ENCODE assay signal across 15 cellular contexts in genomic region chr17:69314246-69315030, GRCh38. TPM values are rescaled to one million over a fixed set of nuclear protein-coding genes. Genes with fewer than 3 reads are reported as not detected.
DNase-seq lines count a peak whose midpoint lies in the region; ATAC-seq and TF ChIP-seq lines count a peak whose summit lies in the region.
"Had no signal": no experiment of that assay in that cellular context is flagged by ENCODE, and none has a peak within 500 bp of the region (broad histone marks: within the 10 kb centered on the region; RNA-seq: fewer than 3 reads in every experiment).

No MANE protein-coding gene starts in this region.

- ATAC-seq in HG03439 (IDR thresholded peaks at IDR 0.05; ENCODE audit: unreplicated experiment): no peak
- ATAC-seq: gastroesophageal sphincter, GM12878, left colon had no signal

- no peak for TF ChIP-seq CTCF in 22Rv1 (IDR thresholded peaks at IDR 0.05)
- no peak for TF ChIP-seq CTCF in endothelial cell (IDR thresholded peaks at IDR 0.05; ENCODE audit: unreplicated experiment)

- H3K4me3 Mint-ChIP-seq in endothelial cell (ENCODE audit: unreplicated experiment): no peak overlapping the region
- H3K4me3 Mint-ChIP-seq in T-helper 2 cell treated with Interferon-gamma antibody and Interleukin-4, amounts not matched to agents 5 μg/mL and 100 μg/mL, for 36 hours: no peak overlapping the region
- no peak overlapping the region for H3K4me3 Mint-ChIP-seq in activated CD4-positive, alpha-beta T cell treated with anti-CD3 and anti-CD28 coated beads, Interleukin-2, amount 10 ng/mL, durations not matched to agents 24 days and 14 days

- no peaks in the 10 kb centered on the region for H3K9me3 Mint-ChIP-seq in endothelial cell (ENCODE audit: unreplicated experiment)
- H3K9me3 Mint-ChIP-seq in T-helper 2 cell treated with Interferon-gamma antibody and Interleukin-4, amounts not matched to agents 5 μg/mL and 100 μg/mL, for 36 hours: no peaks in the 10 kb centered on the region
- no peaks in the 10 kb centered on the region for H3K9me3 Mint-ChIP-seq in activated CD4-positive, alpha-beta T cell treated with anti-CD3 and anti-CD28 coated beads, Interleukin-2, amount 10 ng/mL, durations not matched to agents 24 days and 14 days

- H3K36me3 Mint-ChIP-seq in endothelial cell (ENCODE audit: low read depth, unreplicated experiment): no peaks in the 10 kb centered on the region
- no peaks in the 10 kb centered on the region for H3K36me3 Mint-ChIP-seq in T-helper 2 cell treated with Interferon-gamma antibody and Interleukin-4, amounts not matched to agents 5 μg/mL and 100 μg/mL, for 36 hours (ENCODE audit: low read depth)
- H3K36me3 Mint-ChIP-seq in activated CD4-positive, alpha-beta T cell treated with anti-CD3 and anti-CD28 coated beads, Interleukin-2, amount 10 ng/mL, durations not matched to agents 24 days and 14 days (ENCODE audit: low read depth): peaks cover 4% of the 10 kb centered on the region

- peaks cover 10% of the 10 kb centered on the region for H3K4me1 Mint-ChIP-seq in endothelial cell (ENCODE audit: unreplicated experiment)
- H3K4me1 Mint-ChIP-seq in T-helper 2 cell treated with Interferon-gamma antibody and Interleukin-4, amounts not matched to agents 5 μg/mL and 100 μg/mL, for 36 hours (ENCODE audit: low read depth): no peaks in the 10 kb centered on the region
- H3K4me1 Mint-ChIP-seq in activated CD4-positive, alpha-beta T cell treated with anti-CD3 and anti-CD28 coated beads, Interleukin-2, amount 10 ng/mL, durations not matched to agents 24 days and 14 days: peaks cover 2% of the 10 kb centered on the region

- H3K27ac ChIP-seq in 22Rv1: peak overlapping the region; percentile 79
- H3K27ac ChIP-seq: gastroesophageal sphincter, neutrophil, upper lobe of left lung had no signal

- H3K27ac Mint-ChIP-seq in endothelial cell (ENCODE audit: unreplicated experiment): peak overlapping the region; percentile 92
- no peak overlapping the region for H3K27ac Mint-ChIP-seq in T-helper 2 cell treated with Interferon-gamma antibody and Interleukin-4, amounts not matched to agents 5 μg/mL and 100 μg/mL, for 36 hours
- H3K27ac Mint-ChIP-seq in activated CD4-positive, alpha-beta T cell treated with anti-CD3 and anti-CD28 coated beads, Interleukin-2, amount 10 ng/mL, durations not matched to agents 24 days and 14 days: no peak overlapping the region

- H3K27me3 Mint-ChIP-seq in endothelial cell (ENCODE audit: unreplicated experiment): no peaks in the 10 kb centered on the region
- H3K27me3 Mint-ChIP-seq in T-helper 2 cell treated with Interferon-gamma antibody and Interleukin-4, amounts not matched to agents 5 μg/mL and 100 μg/mL, for 36 hours (ENCODE audit: low read depth): no peaks in the 10 kb centered on the region
- no peaks in the 10 kb centered on the region for H3K27me3 Mint-ChIP-seq in activated CD4-positive, alpha-beta T cell treated with anti-CD3 and anti-CD28 coated beads, Interleukin-2, amount 10 ng/mL, durations not matched to agents 24 days and 14 days

- peak; percentile 7 for DNase-seq in NCI-H146 treated with DMSO at 0.1 percent for 48 hours (lab: John Stamatoyannopoulos, UW; ENCODE audit: unreplicated experiment)
- peak; percentile 95 for DNase-seq in NCI-H82 treated with DMSO at 0.1 percent for 48 hours (lab: John Stamatoyannopoulos, UW; ENCODE audit: unreplicated experiment)
- DNase-seq in endothelial cell (ENCODE audit: low spot score): no peak
- no peak for DNase-seq in T-helper 2 cell treated with Interferon-gamma antibody and Interleukin-4, amounts not matched to agents 5 μg/mL and 100 μg/mL, for 36 hours (ENCODE audit: low spot score)
- no peak for DNase-seq in HPDE6-E6E7 (ENCODE audit: extremely low spot score)
- DNase-seq in activated CD4-positive, alpha-beta T cell treated with anti-CD3 and anti-CD28 coated beads, Interleukin-2, amount 10 ng/mL, durations not matched to agents 24 days and 14 days: no peak
- DNase-seq: activated T-cell treated with anti-CD3 and anti-CD28 coated beads for 4 hours, amniotic stem cell, left colon, upper lobe of left lung had no signal

- intact Hi-C loops in activated CD4-positive, alpha-beta T cell treated with anti-CD3 and anti-CD28 coated beads, Interleukin-2, amount 10 ng/mL, durations not matched to agents 24 days and 14 days (cut with micrococcal nuclease): no loop called here

RNA-seq across cellular contexts. Expression of gene ABCA5, which starts 12.5 kb away (rescaled TPM):
- total RNA-seq in endothelial cell (ENCODE audit: unreplicated experiment): 18.7 TPM
- total RNA-seq in activated CD4-positive, alpha-beta T cell treated with anti-CD3 and anti-CD28 coated beads, Interleukin-2, amount 10 ng/mL, durations not matched to agents 24 days and 14 days: 12.0 and 13.3 TPM in 2 replicates

Comparison
In these comparisons a context has a peak if more than half of its experiments do, and no peak if none do; other contexts are left out.
1. DNase-seq: peak in NCI-H146 treated with DMSO at 0.1 percent for 48 hours (single experiment) and NCI-H82 treated with DMSO at 0.1 percent for 48 hours (single experiment); none in endothelial cell (single experiment), T-helper 2 cell treated with Interferon-gamma antibody and Interleukin-4, amounts not matched to agents 5 μg/mL and 100 μg/mL, for 36 hours (single experiment), HPDE6-E6E7 (single experiment) and activated CD4-positive, alpha-beta T cell treated with anti-CD3 and anti-CD28 coated beads, Interleukin-2, amount 10 ng/mL, durations not matched to agents 24 days and 14 days (single experiment).